14 cellular contexts compared by ENCODE assay signal in genomic region chr10:25758511-25758910, GRCh38.
DNase-seq lines count a peak whose midpoint lies in the region; ATAC-seq, FAIRE-seq and TF ChIP-seq lines count a peak whose summit lies in the region.
"Had no signal": no experiment of that assay in that cellular context is flagged by ENCODE, and none has a peak within 500 bp of the region (broad histone marks: within the 10 kb centered on the region; RNA-seq: fewer than 3 reads in every experiment).

No MANE protein-coding gene starts in this region.

- no peaks in the 10 kb centered on the region for H3K9me2 ChIP-seq in neural cell (ENCODE audit: insufficient read depth, low read length)

- no peak overlapping the region for H2AFZ ChIP-seq in astrocyte (ENCODE audit: low read depth, low read length)
- no peak overlapping the region for H2AFZ ChIP-seq in neural cell (ENCODE audit: low read depth, low read length)

- H3K4me3 Mint-ChIP-seq in astrocyte (ENCODE audit: unreplicated experiment): no peak overlapping the region
- H3K4me3 Mint-ChIP-seq: H9 had no signal

- peak; percentile 13 for TF ChIP-seq EP300 in neural cell (conservative IDR thresholded peaks at IDR 0.05; ENCODE audit: poor library complexity, severe bottlenecking)

- H3K4me1 ChIP-seq in astrocyte (ENCODE audit: insufficient read depth, low read length): no peaks in the 10 kb centered on the region
- H3K4me1 ChIP-seq: Peyer's patch had no signal

- TF ChIP-seq RAD21 in neural cell (conservative IDR thresholded peaks at IDR 0.05): no peak

- TF ChIP-seq CTCF in astrocyte (IDR thresholded peaks at IDR 0.05; ENCODE audit: insufficient read depth, low read depth, low read length) (no peak), neural cell (IDR thresholded peaks at IDR 0.05; ENCODE audit: poor library complexity, severe bottlenecking) (no peak)

- no peaks in the 10 kb centered on the region for H3K36me3 Mint-ChIP-seq in astrocyte (ENCODE audit: low read depth, unreplicated experiment)

- no peak overlapping the region for H3K27ac Mint-ChIP-seq in astrocyte (ENCODE audit: unreplicated experiment)
- H3K27ac Mint-ChIP-seq: H9 had no signal

- H4K20me1 ChIP-seq in astrocyte (ENCODE audit: insufficient read depth, low read length) (no peaks in the 10 kb centered on the region), neural cell (ENCODE audit: insufficient read depth) (no peaks in the 10 kb centered on the region)

- H3K36me3 ChIP-seq in astrocyte (ENCODE audit: insufficient read depth, low read length) (no peaks in the 10 kb centered on the region), neural cell (ENCODE audit: insufficient read depth, low read length) (no peaks in the 10 kb centered on the region)
- H3K36me3 ChIP-seq: Peyer's patch had no signal

- H3K4me1 Mint-ChIP-seq in astrocyte (ENCODE audit: low read depth, unreplicated experiment): peaks cover 13% of the 10 kb centered on the region

- H3K9me3 ChIP-seq in astrocyte (ENCODE audit: insufficient read depth, low read depth, low read length) (no peaks in the 10 kb centered on the region), neural cell (ENCODE audit: low read length) (no peaks in the 10 kb centered on the region)
- H3K9me3 ChIP-seq: Peyer's patch had no signal

- no peaks in the 10 kb centered on the region for H3K27me3 Mint-ChIP-seq in astrocyte (ENCODE audit: low read depth, unreplicated experiment)

- H3K27ac ChIP-seq in astrocyte (ENCODE audit: low read depth, low read length) (no peak overlapping the region), neural cell (ENCODE audit: low read length) (peak overlapping the region; percentile 78)
- H3K27ac ChIP-seq: 22Rv1, Peyer's patch had no signal

- H3F3A ChIP-seq in neural cell (ENCODE audit: insufficient read depth, low read length, poor library complexity, severe bottlenecking): peaks cover 9% of the 10 kb centered on the region

- peak; percentile 57 for DNase-seq in NCI-H1417 treated with DMSO at 0.1 percent for 48 hours (lab: John Stamatoyannopoulos, UW)
- no peak for DNase-seq in NCI-H1417 (lab: John Stamatoyannopoulos, UW)
- DNase-seq in astrocyte (ENCODE audit: low read depth): peak; percentile 6
- DNase-seq: IMR-90, KG1, NCI-H510A, Peyer's patch, SHP77 treated with DMSO at 0.1 percent for 48 hours had no signal

- H3K79me2 ChIP-seq in astrocyte (ENCODE audit: insufficient read depth, low read length) (no peaks in the 10 kb centered on the region), neural cell (replicated peaks; ENCODE audit: insufficient read depth, low read length) (no peaks in the 10 kb centered on the region)

- ATAC-seq in HG02623 (IDR thresholded peaks at IDR 0.05; ENCODE audit: unreplicated experiment) (no peak), HG02884 (IDR thresholded peaks at IDR 0.05; ENCODE audit: unreplicated experiment) (no peak), GM21367 (IDR thresholded peaks at IDR 0.05; ENCODE audit: unreplicated experiment) (no peak)

- H3K4me3 ChIP-seq in astrocyte (ENCODE audit: insufficient read depth, low read depth, low read length) (no peak overlapping the region), neural cell (ENCODE audit: low read length) (peak overlapping the region; percentile 15)
- H3K4me3 ChIP-seq: Peyer's patch had no signal

- H3K27me3 ChIP-seq in astrocyte (ENCODE audit: insufficient read depth, low read length) (no peaks in the 10 kb centered on the region), neural cell (ENCODE audit: insufficient read depth, low read depth, low read length) (no peaks in the 10 kb centered on the region)
- H3K27me3 ChIP-seq: Peyer's patch had no signal

- no peak overlapping the region for H3K9ac ChIP-seq in astrocyte (ENCODE audit: low read length)
- H3K9ac ChIP-seq in neural cell (ENCODE audit: low read length): peak overlapping the region; percentile 10

- FAIRE-seq in astrocyte (lab: Jason Lieb, UNC): no peak

- H3K9me3 Mint-ChIP-seq in astrocyte (ENCODE audit: unreplicated experiment): no peaks in the 10 kb centered on the region

- H3K4me2 ChIP-seq in astrocyte (ENCODE audit: low read length) (peak overlapping the region; percentile 4), neural cell (ENCODE audit: low read length) (no peak overlapping the region)

TF ChIP-seq in neural cell, 6 proteins besides CTCF, POLR2A, EP300 and RAD21:
- TF ChIP-seq POLR2AphosphoS5 (IDR thresholded peaks at IDR 0.05) (no peak), EZH2 (IDR thresholded peaks at IDR 0.05; ENCODE audit: borderline replicate concordance, insufficient read depth, low read length, poor library complexity, severe bottlenecking) (no peak), MXI1 (conservative IDR thresholded peaks at IDR 0.05; ENCODE audit: poor library complexity, severe bottlenecking) (no peak), REST (IDR thresholded peaks at IDR 0.05; ENCODE audit: borderline replicate concordance) (no peak), SMC3 (conservative IDR thresholded peaks at IDR 0.05; ENCODE audit: poor library complexity) (no peak), TAF1 (IDR thresholded peaks at IDR 0.05; ENCODE audit: low read depth) (no peak)

Comparison
In these comparisons a context has a peak if more than half of its experiments do, and no peak if none do; other contexts are left out.
1. DNase-seq: peak in NCI-H1417 treated with DMSO at 0.1 percent for 48 hours (single experiment) and astrocyte (single experiment); none in NCI-H1417 (0 of 3).